Comparison of ENCODE assay signal across 9 cellular contexts in genomic region chr5:175718401-175719108, GRCh38.
DNase-seq lines count a peak whose midpoint lies in the region; ATAC-seq and TF ChIP-seq lines count a peak whose summit lies in the region.
"Had no signal": no experiment of that assay in that cellular context is flagged by ENCODE, and none has a peak within 500 bp of the region (broad histone marks: within the 10 kb centered on the region; RNA-seq: fewer than 3 reads in every experiment).

No MANE protein-coding gene starts in this region.

- DNase-seq in NCI-H69 (lab: John Stamatoyannopoulos, UW) (peak; percentile 55), fibroblast of pulmonary artery (ENCODE audit: low read depth) (peak; percentile 20), gastrocnemius medialis (no peak), occipital lobe (lab: John Stamatoyannopoulos, UW) (no peak), immature natural killer cell (no peak), NCI-H1048 (lab: John Stamatoyannopoulos, UW) (no peak)
- peak; percentile 39 for DNase-seq in activated CD8-positive, alpha-beta memory T cell treated with anti-CD3 and anti-CD28 coated beads, Interleukin-2, amount 50 U/mL, for 24 hours (ENCODE audit: extremely low read depth)

- no peaks in the 10 kb centered on the region for H3K4me1 ChIP-seq in gastrocnemius medialis
- H3K4me1 ChIP-seq: SJSA1 had no signal

- no peak for ATAC-seq in gastrocnemius medialis

- H3K36me3 Mint-ChIP-seq in immature natural killer cell = no peaks in the 10 kb centered on the region

- TF ChIP-seq POLR2A in gastrocnemius medialis (IDR thresholded peaks at IDR 0.05) = no peak

- H3K4me3 ChIP-seq in fibroblast of pulmonary artery (replicated peaks; ENCODE audit: low read depth, low read length) = no peak overlapping the region
- H3K4me3 ChIP-seq in gastrocnemius medialis = no peak overlapping the region
- H3K4me3 ChIP-seq: SJSA1 had no signal

- peaks cover 0 to 24% (median 3%) of the 10 kb centered on the region in 6 donors for H3K9me3 Mint-ChIP-seq in immature natural killer cell

- in situ Hi-C loops in gastrocnemius medialis (cut with MboI; ENCODE audit: low sequenced_read_pairs in 4 of 4) = loop anchor here in 3 of 4 donors (10.0 kb wide), 1 partner anchor 184 kb away; no protein-coding TSS in a partner anchor

- no peaks in the 10 kb centered on the region for H3K9me3 ChIP-seq in gastrocnemius medialis
- H3K9me3 ChIP-seq: SJSA1 had no signal

- no peak overlapping the region for H3K4me3 Mint-ChIP-seq in immature natural killer cell

- no peak overlapping the region for H3K27ac ChIP-seq in gastrocnemius medialis
- H3K27ac ChIP-seq: SJSA1 had no signal

- peaks cover 2 to 18% (median 7%) of the 10 kb centered on the region in 3 donors for H3K27me3 Mint-ChIP-seq in immature natural killer cell (ENCODE audit: low read depth in 3 of 3)

- TF ChIP-seq CTCF in GM12872 (IDR thresholded peaks at IDR 0.05; ENCODE audit: insufficient read depth, low read depth, low read length) = peak; percentile 21; the same call in 2 of the 3 replicates
- peak; percentile 42 for TF ChIP-seq CTCF in fibroblast of pulmonary artery (IDR thresholded peaks at IDR 0.05; ENCODE audit: low read length, missing control alignments)
- TF ChIP-seq CTCF in gastrocnemius medialis (IDR thresholded peaks at IDR 0.05 in 4 of 5, conservative IDR thresholded peaks at IDR 0.05 in 1 of 5) = peak; percentile 30 to 66 (median 64)

- H3K27me3 ChIP-seq in gastrocnemius medialis = no peaks in the 10 kb centered on the region
- H3K27me3 ChIP-seq: SJSA1 had no signal

- no peak overlapping the region for H3K27ac Mint-ChIP-seq in immature natural killer cell

- H3K4me1 Mint-ChIP-seq in immature natural killer cell = no peaks in the 10 kb centered on the region

- intact Hi-C loops in gastrocnemius medialis (cut with DNase I; ENCODE audit: low total_unique reads) = loop anchor here (2.0 kb wide), 1 partner anchor 184 kb away; no protein-coding TSS in a partner anchor

- H3K36me3 ChIP-seq in gastrocnemius medialis = no peaks in the 10 kb centered on the region
- H3K36me3 ChIP-seq: SJSA1 had no signal

Comparison
In these comparisons a context has a peak if more than half of its experiments do, and no peak if none do; other contexts are left out.
1. DNase-seq: peak in NCI-H69 (single experiment), activated CD8-positive, alpha-beta memory T cell treated with anti-CD3 and anti-CD28 coated beads, Interleukin-2, amount 50 U/mL, for 24 hours (single experiment) and fibroblast of pulmonary artery (single experiment); none in gastrocnemius medialis (0 of 2), occipital lobe (single experiment), immature natural killer cell (0 of 3) and NCI-H1048 (single experiment).
2. Peak in every context shown above with its lines, with median percentiles within 50 percentile points of each other: CTCF ChIP-seq.